ENCODE assay signal across 8 cellular contexts in the genomic region with DNA sequence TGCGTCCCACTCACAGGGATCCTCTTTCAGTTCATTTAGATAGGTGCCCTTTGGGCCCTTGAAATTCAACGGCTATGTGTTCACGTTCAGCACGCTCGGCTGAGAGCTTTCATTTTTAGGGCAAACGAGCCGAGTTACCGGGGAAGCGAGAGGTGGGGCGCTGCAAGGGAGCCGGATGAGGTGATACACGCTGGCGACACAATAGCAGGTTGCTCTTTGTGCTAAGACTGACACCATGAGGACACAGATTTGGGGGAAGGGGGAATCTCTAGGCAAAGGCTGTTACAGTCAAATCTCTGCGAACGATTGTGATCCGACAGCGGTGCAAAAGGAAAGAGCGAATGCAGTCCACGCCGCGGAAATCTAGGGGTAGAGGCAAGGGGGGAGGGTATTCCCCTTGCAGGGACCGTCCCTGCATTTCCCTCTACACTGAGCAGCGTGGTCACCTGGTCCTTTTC. TPM values are rescaled to one million over a fixed set of nuclear protein-coding genes. Genes with fewer than 3 reads are reported as not detected.
DNase-seq lines count a peak whose midpoint lies in the region; ATAC-seq, FAIRE-seq and TF ChIP-seq lines count a peak whose summit lies in the region.

No MANE protein-coding gene starts in this region.

- peaks cover 12% of the 10 kb centered on the region; the same call in 1 of the 2 replicates for H3K4me1 ChIP-seq in HEK293 (ENCODE audit: control insufficient read depth, insufficient read depth, low read length)
- H3K4me1 ChIP-seq in ascending aorta, result peaks cover 0 to 7% of the 10 kb centered on the region in 2 donors
- peaks cover 6 to 11% of the 10 kb centered on the region in 2 donors for H3K4me1 ChIP-seq in kidney (ENCODE audit: control insufficient read depth in 1 of 2, insufficient read depth in 1 of 2, low read depth in 1 of 2, low read length in 2 of 2)

- peak; percentile 82 for DNase-seq in activated CD4-positive, alpha-beta T cell treated with anti-CD3 and anti-CD28 coated beads for 36 hours
- DNase-seq in activated CD4-positive, alpha-beta T cell treated with anti-CD3 and anti-CD28 coated beads, Interleukin-2, amount 50 U/mL, for 48 hours, result no peak
- DNase-seq in NCI-H748 (lab: John Stamatoyannopoulos, UW; ENCODE audit: unreplicated experiment) (peak; percentile 68), ascending aorta (ENCODE audit: low spot score in 2 of 2) (no peak), kidney (no peak), T1000 (lab: John Stamatoyannopoulos, UW) (no peak)

- CTCF ChIA-PET in activated CD4-positive, alpha-beta T cell treated with anti-CD3 and anti-CD28 coated beads for 36 hours (lab: Charles Lee), result interaction anchor here (0.8 to 1.8 kb wide), 9 partner anchors 44 to 702 kb away, joined by 3 to 12 read pairs (median 3); partner anchors contain the start of gene ATAD1
- CTCF ChIA-PET in HEK293 (lab: Yijun Ruan, JAX), result interaction anchor here (0.6 to 1.4 kb wide), 5 partner anchors 11 to 459 kb away, joined by 3 to 4 read pairs (median 3); no protein-coding TSS in a partner anchor

- peak overlapping the region; percentile 83 to 92 for H3K9ac ChIP-seq in kidney (ENCODE audit: low read length in 2 of 2)

- peaks cover 34% of the 10 kb centered on the region for H3K4me1 Mint-ChIP-seq in activated CD4-positive, alpha-beta T cell treated with anti-CD3 and anti-CD28 coated beads for 36 hours
- peaks cover 41% of the 10 kb centered on the region for H3K4me1 Mint-ChIP-seq in stimulated activated naive CD8-positive, alpha-beta T cell treated with anti-CD3 and anti-CD28 coated beads, Interleukin-15, Interleukin-2, amounts not matched to agents 100 ng/mL and 50 ng/mL, for 24 hours (ENCODE audit: low read depth)

- H3K4me3 Mint-ChIP-seq in activated CD4-positive, alpha-beta T cell treated with anti-CD3 and anti-CD28 coated beads for 36 hours, result peak overlapping the region; percentile 91
- peak overlapping the region; percentile 91 for H3K4me3 Mint-ChIP-seq in stimulated activated naive CD8-positive, alpha-beta T cell treated with anti-CD3 and anti-CD28 coated beads, Interleukin-15, Interleukin-2, amounts not matched to agents 100 ng/mL and 50 ng/mL, for 24 hours

- H3K9me3 ChIP-seq in HEK293 (ENCODE audit: control insufficient read depth, insufficient read depth, low read depth, low read length) (no peaks in the 10 kb centered on the region), ascending aorta (no peaks in the 10 kb centered on the region), kidney (ENCODE audit: control insufficient read depth in 1 of 2, low read length in 2 of 2) (no peaks in the 10 kb centered on the region)

- no peaks in the 10 kb centered on the region for H3K27me3 ChIP-seq in ascending aorta

- H3K4me3 ChIP-seq in HEK293 (ENCODE audit: low read depth, low read length) (peak overlapping the region; percentile 60), ascending aorta (peak overlapping the region; percentile 100), kidney (ENCODE audit: low read length in 2 of 2) (peak overlapping the region; percentile 93 to 97)

- POLR2A ChIA-PET in activated CD4-positive, alpha-beta T cell treated with anti-CD3 and anti-CD28 coated beads for 36 hours (lab: Charles Lee), result interaction anchor here (0.8 to 2.5 kb wide), 4 partner anchors 35 to 720 kb away, joined by 3 to 17 read pairs (median 6); partner anchors contain the start of gene ATAD1
- POLR2A ChIA-PET in HEK293 (lab: Yijun Ruan, JAX), result interaction anchor here (0.8 to 2.9 kb wide), 19 partner anchors 9 to 527 kb away, joined by 3 to 30 read pairs (median 4); partner anchors contain the start of gene ATAD1

- peak; percentile 47 for ATAC-seq in activated CD4-positive, alpha-beta T cell treated with anti-CD3 and anti-CD28 coated beads for 36 hours

- H3K36me3 ChIP-seq in HEK293 (ENCODE audit: control insufficient read depth in 2 of 2, insufficient read depth in 1 of 2, low read length in 2 of 2) (no peaks in the 10 kb centered on the region), ascending aorta (no peaks in the 10 kb centered on the region), kidney (ENCODE audit: control insufficient read depth in 1 of 2, insufficient read depth in 2 of 2, low read length in 2 of 2) (no peaks in the 10 kb centered on the region)

- no peaks in the 10 kb centered on the region for H3K27me3 Mint-ChIP-seq in activated CD4-positive, alpha-beta T cell treated with anti-CD3 and anti-CD28 coated beads for 36 hours
- no peaks in the 10 kb centered on the region for H3K27me3 Mint-ChIP-seq in stimulated activated naive CD8-positive, alpha-beta T cell treated with anti-CD3 and anti-CD28 coated beads, Interleukin-15, Interleukin-2, amounts not matched to agents 100 ng/mL and 50 ng/mL, for 24 hours

- TF ChIP-seq CTCF in HEK293 (tag by site-specific recombination; IDR thresholded peaks at IDR 0.05) (peak; percentile 61; the same call in 1 of the 2 replicates), ascending aorta (IDR thresholded peaks at IDR 0.05) (no peak), kidney (IDR thresholded peaks at IDR 0.05; ENCODE audit: borderline replicate concordance, extremely low read depth, insufficient read depth) (no peak)

- FAIRE-seq in kidney (lab: Jason Lieb, UNC), result no peak

- intact Hi-C loops in activated CD4-positive, alpha-beta T cell treated with anti-CD3 and anti-CD28 coated beads for 36 hours (cut with DNase I, micrococcal nuclease), result loop anchor here (1.0 to 10.0 kb wide), 15 partner anchors 44 to 1132 kb away; partner anchors contain the start of genes ATAD1 (in 2 of the 2), FAS (in 1 of the 2), GLUD1 (in 1 of the 2) and SHLD2 (in 1 of the 2)
- intact Hi-C loops in ascending aorta (cut with DNase I), result loop anchor here (1.0 to 5.0 kb wide), 8 partner anchors 35 to 525 kb away; no protein-coding TSS in a partner anchor
- intact Hi-C loops in kidney (cut with DNase I), result no loop called here

- peak overlapping the region; percentile 92 for H3K27ac Mint-ChIP-seq in activated CD4-positive, alpha-beta T cell treated with anti-CD3 and anti-CD28 coated beads for 36 hours
- peak overlapping the region; percentile 94 for H3K27ac Mint-ChIP-seq in stimulated activated naive CD8-positive, alpha-beta T cell treated with anti-CD3 and anti-CD28 coated beads, Interleukin-15, Interleukin-2, amounts not matched to agents 100 ng/mL and 50 ng/mL, for 24 hours

- no peaks in the 10 kb centered on the region for H3K9me3 Mint-ChIP-seq in activated CD4-positive, alpha-beta T cell treated with anti-CD3 and anti-CD28 coated beads for 36 hours (ENCODE audit: low read depth)
- H3K9me3 Mint-ChIP-seq in stimulated activated naive CD8-positive, alpha-beta T cell treated with anti-CD3 and anti-CD28 coated beads, Interleukin-15, Interleukin-2, amounts not matched to agents 100 ng/mL and 50 ng/mL, for 24 hours, result no peaks in the 10 kb centered on the region

- H3K36me3 Mint-ChIP-seq in activated CD4-positive, alpha-beta T cell treated with anti-CD3 and anti-CD28 coated beads for 36 hours (ENCODE audit: low read depth), result peaks cover 20% of the 10 kb centered on the region
- H3K36me3 Mint-ChIP-seq in stimulated activated naive CD8-positive, alpha-beta T cell treated with anti-CD3 and anti-CD28 coated beads, Interleukin-15, Interleukin-2, amounts not matched to agents 100 ng/mL and 50 ng/mL, for 24 hours (ENCODE audit: low read depth), result peaks cover 12% of the 10 kb centered on the region

- peak overlapping the region; percentile 99 for H3K27ac ChIP-seq in HEK293 (ENCODE audit: extremely low read depth, low read depth, low read length)
- peak overlapping the region; percentile 92 to 100 for H3K27ac ChIP-seq in ascending aorta
- peak overlapping the region; percentile 92 to 96 for H3K27ac ChIP-seq in kidney (ENCODE audit: low read depth in 2 of 2, low read length in 2 of 2)

TF ChIP-seq in HEK293, 187 proteins besides CTCF, POLR2A, EP300 and RAD21 (continues in another document):
- TF ChIP-seq ZNF777 (tag by site-specific recombination; IDR thresholded peaks at IDR 0.05; ENCODE audit: borderline replicate concordance) (peak; percentile 9; the same call in 1 of the 2 replicates), ZNF639 (tag by site-specific recombination; IDR thresholded peaks at IDR 0.05) (0 out of 2 replicates have a peak, but pooled peaks have one; percentile 4), GLIS2 (tag by site-specific recombination; IDR thresholded peaks at IDR 0.05) (peak; percentile 82), ZNF184 (tag by site-specific recombination; IDR thresholded peaks at IDR 0.05) (no peak), ZNF561 (tag by site-specific recombination; IDR thresholded peaks at IDR 0.05; ENCODE audit: borderline replicate concordance) (0 out of 2 replicates have a peak, but pooled peaks have one; percentile 33), ZBTB48 (tag by site-specific recombination; IDR thresholded peaks at IDR 0.05) (peak; percentile 78; the same call in 1 of the 2 replicates), ZBTB17 (tag by site-specific recombination; IDR thresholded peaks at IDR 0.05) (peak; percentile 28), TRIM28 (IDR thresholded peaks at IDR 0.05; ENCODE audit: borderline replicate concordance, low read length) (peak; percentile 29; the same call in 1 of the 2 replicates), ZNF155 (tag by site-specific recombination; IDR thresholded peaks at IDR 0.05) (no peak), ZNF529 (tag by site-specific recombination; IDR thresholded peaks at IDR 0.05; ENCODE audit: insufficient replicate concordance) (no peak), ZNF792 (tag by site-specific recombination; IDR thresholded peaks at IDR 0.05) (0 out of 2 replicates have a peak, but pooled peaks have one; percentile 5)

RNA-seq across cellular contexts. Expression of gene KLLN, which starts 0.7 kb away (rescaled TPM):
- under 1 TPM; 0.30 to 0.34 TPM for total RNA-seq in activated CD4-positive, alpha-beta T cell treated with anti-CD3 and anti-CD28 coated beads for 36 hours
- total RNA-seq in ascending aorta (not detected), kidney (1.7 TPM)
- 0.82 TPM for polyA plus RNA-seq in kidney (ENCODE audit: insufficient read depth, low read depth, low replicate concordance)

RNA-seq across cellular contexts. Expression of gene PTEN, which starts 0.8 kb away (rescaled TPM):
- 10 to 100 TPM; 38.1 to 42.1 TPM for total RNA-seq in activated CD4-positive, alpha-beta T cell treated with anti-CD3 and anti-CD28 coated beads for 36 hours
- total RNA-seq in ascending aorta (96.3 TPM), kidney (154 TPM)
- polyA plus RNA-seq in kidney (ENCODE audit: insufficient read depth, low read depth, low replicate concordance), result 22.3 TPM

RNA-seq across cellular contexts. Expression of gene ATAD1, which starts 44.6 kb away (rescaled TPM):
- 10 to 100 TPM; 34.2 to 46.8 TPM for total RNA-seq in activated CD4-positive, alpha-beta T cell treated with anti-CD3 and anti-CD28 coated beads for 36 hours
- 22.1 TPM for total RNA-seq in ascending aorta
- total RNA-seq in kidney, result 57.3 TPM
- 22.0 TPM for polyA plus RNA-seq in kidney (ENCODE audit: insufficient read depth, low read depth, low replicate concordance)

Comparison
In these comparisons a context has a peak if more than half of its experiments do, and no peak if none do; other contexts are left out.
1. DNase-seq: peak in activated CD4-positive, alpha-beta T cell treated with anti-CD3 and anti-CD28 coated beads for 36 hours (single experiment) and NCI-H748 (single experiment); none in activated CD4-positive, alpha-beta T cell treated with anti-CD3 and anti-CD28 coated beads, Interleukin-2, amount 50 U/mL, for 48 hours (0 of 2), ascending aorta (0 of 2), kidney (single experiment) and T1000 (single experiment).
2. Peak in every context shown above with its lines, with median percentiles within 50 percentile points of each other: H3K27ac ChIP-seq and H3K4me3 ChIP-seq.